Comparison of ENCODE assay signal across 1 cellular context in genomic region chr10:124707546-124707945, GRCh38.
TF ChIP-seq lines count a peak whose summit lies in the region.

No MANE protein-coding gene starts in this region.

TF ChIP-seq in HepG2, 621 proteins besides CTCF, POLR2A, EP300 and RAD21 (continued from another document):
- TF ChIP-seq AHDC1 (CRISPR knock-in tag; IDR thresholded peaks at IDR 0.05; ENCODE audit: borderline replicate concordance) = no peak
- TF ChIP-seq ZNF34 (CRISPR knock-in tag; IDR thresholded peaks at IDR 0.05; ENCODE audit: borderline replicate concordance) = no peak
- TF ChIP-seq ZNF562 (CRISPR knock-in tag; IDR thresholded peaks at IDR 0.05; ENCODE audit: borderline replicate concordance) = no peak
- TF ChIP-seq TEF (CRISPR knock-in tag; IDR thresholded peaks at IDR 0.05) = no peak
- no peak for TF ChIP-seq ZNF24 (IDR thresholded peaks at IDR 0.05)
- no peak for TF ChIP-seq ZNF780A (CRISPR knock-in tag; IDR thresholded peaks at IDR 0.05)
- TF ChIP-seq DMTF1 (CRISPR knock-in tag; IDR thresholded peaks at IDR 0.05) = no peak
- no peak for TF ChIP-seq ZNF441 (CRISPR knock-in tag; IDR thresholded peaks at IDR 0.05; ENCODE audit: borderline replicate concordance)
TF ChIP-seq in HepG2: peak in this region for 0.
